In the genomic region with DNA sequence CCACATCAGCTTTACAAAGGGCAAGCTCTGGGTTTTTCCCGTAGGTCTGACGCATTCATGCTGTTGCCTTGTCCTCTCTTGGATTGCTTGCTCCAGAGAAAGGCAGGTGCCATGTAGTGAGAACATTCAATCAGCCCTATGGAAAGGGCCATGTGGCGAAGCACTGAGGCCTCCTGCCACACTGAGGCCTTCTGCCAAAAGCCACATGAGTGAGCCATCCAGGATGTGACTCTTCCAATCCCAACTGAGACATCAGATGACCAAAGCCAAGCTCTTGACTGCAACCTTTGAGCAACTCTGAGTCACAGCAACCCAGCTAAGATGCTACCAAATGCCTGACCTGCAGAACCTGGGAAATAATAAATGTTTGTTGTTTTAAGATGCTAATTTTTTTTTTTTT, we compare ENCODE assay signal across 1 cellular context.
TF ChIP-seq lines count a peak whose summit lies in the region.

No MANE protein-coding gene starts in this region.

TF ChIP-seq in K562, 482 proteins besides CTCF, POLR2A, EP300 and RAD21:
- TF ChIP-seq FOSL1 (tag; conservative IDR thresholded peaks at IDR 0.05) = peak; percentile 24; the same call in 1 of the 2 replicates
- TF ChIP-seq JUND (IDR thresholded peaks at IDR 0.05; ENCODE audit: borderline replicate concordance, low read depth, low read length) = no peak
- TF ChIP-seq JUND (tag; IDR thresholded peaks at IDR 0.05; ENCODE audit: borderline replicate concordance, low read depth, low read length) = no peak
